8 cellular contexts compared by ENCODE assay signal in genomic region chr4:70687821-70688794, GRCh38. TPM values are rescaled to one million over a fixed set of nuclear protein-coding genes. Genes with fewer than 3 reads are reported as not detected.
DNase-seq lines count a peak whose midpoint lies in the region; ATAC-seq and TF ChIP-seq lines count a peak whose summit lies in the region.

Gene UTP3, plus strand, starts transcription at chr4:70688532. Its CDS starts 146 bp downstream, at chr4:70688678.

- ATAC-seq in GM19328 (IDR thresholded peaks at IDR 0.05; ENCODE audit: unreplicated experiment): peak; percentile 93
- peak; percentile 89 for ATAC-seq in HG03521 (IDR thresholded peaks at IDR 0.05; ENCODE audit: unreplicated experiment)
- peak; percentile 99 for ATAC-seq in left lung

- peaks cover 10 to 43% of the 10 kb centered on the region in 2 donors for H3K4me1 ChIP-seq in left lung

- H3K36me3 Mint-ChIP-seq in dendritic cell treated with granulocyte-macrophage colony-stimulating factor and Interleukin-4, amounts not matched to agents 40 ng/mL and 50 ng/mL, for 4 days (ENCODE audit: low read depth): peaks cover 34% of the 10 kb centered on the region

- peak within 1 kb of the TSS; percentile 99 for H3K27ac Mint-ChIP-seq in dendritic cell treated with granulocyte-macrophage colony-stimulating factor and Interleukin-4, amounts not matched to agents 40 ng/mL and 50 ng/mL, for 4 days

- H3K36me3 ChIP-seq in left lung: peaks cover 0 to 6% of the 10 kb centered on the region in 2 donors

- intact Hi-C loops in dendritic cell treated with granulocyte-macrophage colony-stimulating factor and Interleukin-4, amounts not matched to agents 40 ng/mL and 50 ng/mL, for 4 days (cut with micrococcal nuclease): loop anchor here (1.0 to 5.0 kb wide), 4 partner anchors 16 to 304 kb away; partner anchors contain the start of genes DCK and GRSF1
- intact Hi-C loops in left lung (cut with DNase I): no loop called here

- H3K27me3 ChIP-seq in left lung: no peaks in the 10 kb centered on the region

- H3K4me3 ChIP-seq in left lung: peak within 1 kb of the TSS; percentile 89 to 94

- peak within 1 kb of the TSS; percentile 93 for H3K4me3 Mint-ChIP-seq in dendritic cell treated with granulocyte-macrophage colony-stimulating factor and Interleukin-4, amounts not matched to agents 40 ng/mL and 50 ng/mL, for 4 days

- peaks cover 33% of the 10 kb centered on the region for H3K4me1 Mint-ChIP-seq in dendritic cell treated with granulocyte-macrophage colony-stimulating factor and Interleukin-4, amounts not matched to agents 40 ng/mL and 50 ng/mL, for 4 days (ENCODE audit: low read depth)

- peak; percentile 97 for TF ChIP-seq CTCF in C4-2B (conservative IDR thresholded peaks at IDR 0.05)
- peak; percentile 93 to 95 for TF ChIP-seq CTCF in left lung (IDR thresholded peaks at IDR 0.05)

- no peaks in the 10 kb centered on the region for H3K9me3 Mint-ChIP-seq in dendritic cell treated with granulocyte-macrophage colony-stimulating factor and Interleukin-4, amounts not matched to agents 40 ng/mL and 50 ng/mL, for 4 days

- peak; percentile 96 for DNase-seq in NCI-H748 (lab: John Stamatoyannopoulos, UW; ENCODE audit: unreplicated experiment)
- DNase-seq in activated CD4-positive, alpha-beta T cell treated with anti-CD3 and anti-CD28 coated beads, Interleukin-2, amount 50 U/mL, for 24 hours (ENCODE audit: low read depth in 1 of 2, low spot score in 1 of 2): peak; percentile 91 to 94
- DNase-seq in left lung: peak; percentile 95 to 96
- DNase-seq in stimulated activated CD4-positive, alpha-beta T cell treated with anti-CD3 and anti-CD28 coated beads, Interleukin-4, amount 100 ng/mL, for 1 hour: peak; percentile 95

- H3K9me3 ChIP-seq in left lung: no peaks in the 10 kb centered on the region

- H3K27ac ChIP-seq in C4-2B (peak within 1 kb of the TSS; percentile 85), left lung (peak within 1 kb of the TSS; percentile 94 to 95)

- H3K27me3 Mint-ChIP-seq in dendritic cell treated with granulocyte-macrophage colony-stimulating factor and Interleukin-4, amounts not matched to agents 40 ng/mL and 50 ng/mL, for 4 days: no peaks in the 10 kb centered on the region

RNA-seq across cellular contexts. Expression of gene UTP3, which starts in this region (rescaled TPM):
- 10 to 100 TPM; 21.5 to 28.0 TPM for total RNA-seq in left lung

Comparison
In these comparisons a context has a peak if more than half of its experiments do, and no peak if none do; other contexts are left out.
1. Peak in every context shown above with its lines: DNase-seq, ATAC-seq, H3K4me3 ChIP-seq and H3K27ac ChIP-seq.